Comparison of ENCODE assay signal across 1 cellular context in the genomic region with DNA sequence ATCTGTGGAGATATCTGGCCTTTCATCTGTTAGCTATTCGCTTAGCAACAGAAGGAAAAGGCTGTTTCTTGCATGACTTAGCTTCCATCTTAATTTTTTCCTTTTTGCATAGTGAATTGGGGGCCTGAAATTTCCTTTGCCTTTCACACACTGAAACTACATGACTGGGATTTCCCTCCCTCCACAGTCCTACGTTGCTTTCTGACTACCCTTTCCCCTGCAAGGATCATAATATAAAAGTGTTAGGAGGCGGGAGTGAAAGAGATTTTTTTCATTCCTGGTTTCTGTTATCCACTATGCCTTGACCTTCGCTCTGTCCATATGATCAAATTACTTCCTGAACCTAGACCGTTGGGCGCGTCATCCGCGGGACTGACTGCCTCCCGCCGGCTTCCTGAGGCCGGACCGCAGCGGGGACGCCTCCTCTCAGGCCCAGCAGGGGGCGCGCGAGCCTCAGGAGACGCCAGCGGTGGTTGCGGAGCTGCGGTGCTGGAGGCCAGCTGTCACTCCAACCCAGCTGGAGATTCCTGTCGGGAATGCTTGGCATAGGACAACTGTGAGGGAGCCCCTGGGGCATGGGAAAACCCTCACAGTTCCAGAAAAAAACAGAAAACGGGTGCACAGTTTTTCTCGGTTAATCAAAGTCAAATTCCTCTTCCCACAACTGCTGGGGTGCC.
TF ChIP-seq lines count a peak whose summit lies in the region.

No MANE protein-coding gene starts in this region.

TF ChIP-seq in HepG2, 621 proteins besides CTCF, POLR2A, EP300 and RAD21 (continued from another document and continues in another):
- TF ChIP-seq TRAFD1 (CRISPR knock-in tag; IDR thresholded peaks at IDR 0.05; ENCODE audit: borderline replicate concordance) (no peak; the same call in 1 of the 2 replicates), NFE2L2 (IDR thresholded peaks at IDR 0.05; ENCODE audit: low read length) (no peak), KLF13 (CRISPR knock-in tag; IDR thresholded peaks at IDR 0.05) (no peak), CCAR2 (optimal IDR thresholded peaks at IDR 0.05; ENCODE audit: low read depth, low read length) (no peak), AGO2 (optimal IDR thresholded peaks at IDR 0.05; ENCODE audit: low read depth, low read length) (no peak), ZNF30 (CRISPR knock-in tag; IDR thresholded peaks at IDR 0.05) (no peak), BCLAF1 (IDR thresholded peaks at IDR 0.05) (no peak), ZBTB42 (CRISPR knock-in tag; IDR thresholded peaks at IDR 0.05) (no peak), EED (CRISPR knock-in tag; IDR thresholded peaks at IDR 0.05) (peak; percentile 53; the same call in 1 of the 2 replicates), ZNF143 (CRISPR knock-in tag; IDR thresholded peaks at IDR 0.05) (no peak), ZNF749 (CRISPR knock-in tag; IDR thresholded peaks at IDR 0.05; ENCODE audit: borderline replicate concordance) (no peak), E2F1 (CRISPR knock-in tag; IDR thresholded peaks at IDR 0.05) (no peak), CENPX (CRISPR knock-in tag; IDR thresholded peaks at IDR 0.05) (no peak), HCFC1 (IDR thresholded peaks at IDR 0.05; ENCODE audit: low read depth, low read length) (no peak), JUND (CRISPR knock-in tag; IDR thresholded peaks at IDR 0.05) (peak; percentile 32; the same call in 1 of the 2 replicates), EZH2 (conservative IDR thresholded peaks at IDR 0.05; ENCODE audit: low read depth, low read length) (no peak), FOXC1 (CRISPR knock-in tag; IDR thresholded peaks at IDR 0.05; ENCODE audit: borderline replicate concordance) (peak; percentile 79; the same call in 1 of the 2 replicates), CENPBD1 (CRISPR knock-in tag; IDR thresholded peaks at IDR 0.05; ENCODE audit: borderline replicate concordance, low read depth) (no peak), TERF1 (CRISPR knock-in tag; IDR thresholded peaks at IDR 0.05) (no peak), ZFP82 (CRISPR knock-in tag; IDR thresholded peaks at IDR 0.05; ENCODE audit: borderline replicate concordance) (no peak), ISL2 (CRISPR knock-in tag; IDR thresholded peaks at IDR 0.05) (0 out of 2 replicates have a peak, but pooled peaks have one; percentile 18), ZNF839 (CRISPR knock-in tag; IDR thresholded peaks at IDR 0.05; ENCODE audit: borderline replicate concordance) (no peak), TAF1 (CRISPR knock-in tag; IDR thresholded peaks at IDR 0.05) (no peak)
- TF ChIP-seq, protein P1, sequence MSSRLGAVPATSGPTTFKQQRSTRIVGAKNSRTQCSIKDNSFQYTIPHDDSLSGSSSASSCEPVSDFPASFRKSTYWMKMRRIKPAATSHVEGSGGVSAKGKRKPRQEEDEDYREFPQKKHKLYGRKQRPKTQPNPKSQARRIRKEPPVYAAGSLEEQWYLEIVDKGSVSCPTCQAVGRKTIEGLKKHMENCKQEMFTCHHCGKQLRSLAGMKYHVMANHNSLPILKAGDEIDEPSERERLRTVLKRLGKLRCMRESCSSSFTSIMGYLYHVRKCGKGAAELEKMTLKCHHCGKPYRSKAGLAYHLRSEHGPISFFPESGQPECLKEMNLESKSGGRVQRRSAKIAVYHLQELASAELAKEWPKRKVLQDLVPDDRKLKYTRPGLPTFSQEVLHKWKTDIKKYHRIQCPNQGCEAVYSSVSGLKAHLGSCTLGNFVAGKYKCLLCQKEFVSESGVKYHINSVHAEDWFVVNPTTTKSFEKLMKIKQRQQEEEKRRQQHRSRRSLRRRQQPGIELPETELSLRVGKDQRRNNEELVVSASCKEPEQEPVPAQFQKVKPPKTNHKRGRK (CRISPR knock-in tag; IDR thresholded peaks at IDR 0.05), result 0 out of 2 replicates have a peak, but pooled peaks have one; percentile 36
- TF ChIP-seq, protein P2, sequence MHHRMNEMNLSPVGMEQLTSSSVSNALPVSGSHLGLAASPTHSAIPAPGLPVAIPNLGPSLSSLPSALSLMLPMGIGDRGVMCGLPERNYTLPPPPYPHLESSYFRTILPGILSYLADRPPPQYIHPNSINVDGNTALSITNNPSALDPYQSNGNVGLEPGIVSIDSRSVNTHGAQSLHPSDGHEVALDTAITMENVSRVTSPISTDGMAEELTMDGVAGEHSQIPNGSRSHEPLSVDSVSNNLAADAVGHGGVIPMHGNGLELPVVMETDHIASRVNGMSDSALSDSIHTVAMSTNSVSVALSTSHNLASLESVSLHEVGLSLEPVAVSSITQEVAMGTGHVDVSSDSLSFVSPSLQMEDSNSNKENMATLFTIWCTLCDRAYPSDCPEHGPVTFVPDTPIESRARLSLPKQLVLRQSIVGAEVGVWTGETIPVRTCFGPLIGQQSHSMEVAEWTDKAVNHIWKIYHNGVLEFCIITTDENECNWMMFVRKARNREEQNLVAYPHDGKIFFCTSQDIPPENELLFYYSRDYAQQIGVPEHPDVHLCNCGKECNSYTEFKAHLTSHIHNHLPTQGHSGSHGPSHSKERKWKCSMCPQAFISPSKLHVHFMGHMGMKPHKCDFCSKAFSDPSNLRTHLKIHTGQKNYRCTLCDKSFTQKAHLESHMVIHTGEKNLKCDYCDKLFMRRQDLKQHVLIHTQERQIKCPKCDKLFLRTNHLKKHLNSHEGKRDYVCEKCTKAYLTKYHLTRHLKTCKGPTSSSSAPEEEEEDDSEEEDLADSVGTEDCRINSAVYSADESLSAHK (CRISPR knock-in tag; IDR thresholded peaks at IDR 0.05; ENCODE audit: borderline replicate concordance), result no peak
- TF ChIP-seq, protein P3, sequence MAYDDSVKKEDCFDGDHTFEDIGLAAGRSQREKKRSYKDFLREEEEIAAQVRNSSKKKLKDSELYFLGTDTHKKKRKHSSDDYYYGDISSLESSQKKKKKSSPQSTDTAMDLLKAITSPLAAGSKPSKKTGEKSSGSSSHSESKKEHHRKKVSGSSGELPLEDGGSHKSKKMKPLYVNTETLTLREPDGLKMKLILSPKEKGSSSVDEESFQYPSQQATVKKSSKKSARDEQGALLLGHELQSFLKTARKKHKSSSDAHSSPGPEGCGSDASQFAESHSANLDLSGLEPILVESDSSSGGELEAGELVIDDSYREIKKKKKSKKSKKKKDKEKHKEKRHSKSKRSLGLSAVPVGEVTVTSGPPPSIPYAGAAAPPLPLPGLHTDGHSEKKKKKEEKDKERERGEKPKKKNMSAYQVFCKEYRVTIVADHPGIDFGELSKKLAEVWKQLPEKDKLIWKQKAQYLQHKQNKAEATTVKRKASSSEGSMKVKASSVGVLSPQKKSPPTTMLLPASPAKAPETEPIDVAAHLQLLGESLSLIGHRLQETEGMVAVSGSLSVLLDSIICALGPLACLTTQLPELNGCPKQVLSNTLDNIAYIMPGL (CRISPR knock-in tag; IDR thresholded peaks at IDR 0.05; ENCODE audit: borderline replicate concordance in 1 of 2, low read depth in 1 of 2), result peak; percentile 89 to 90
- TF ChIP-seq, protein P4, sequence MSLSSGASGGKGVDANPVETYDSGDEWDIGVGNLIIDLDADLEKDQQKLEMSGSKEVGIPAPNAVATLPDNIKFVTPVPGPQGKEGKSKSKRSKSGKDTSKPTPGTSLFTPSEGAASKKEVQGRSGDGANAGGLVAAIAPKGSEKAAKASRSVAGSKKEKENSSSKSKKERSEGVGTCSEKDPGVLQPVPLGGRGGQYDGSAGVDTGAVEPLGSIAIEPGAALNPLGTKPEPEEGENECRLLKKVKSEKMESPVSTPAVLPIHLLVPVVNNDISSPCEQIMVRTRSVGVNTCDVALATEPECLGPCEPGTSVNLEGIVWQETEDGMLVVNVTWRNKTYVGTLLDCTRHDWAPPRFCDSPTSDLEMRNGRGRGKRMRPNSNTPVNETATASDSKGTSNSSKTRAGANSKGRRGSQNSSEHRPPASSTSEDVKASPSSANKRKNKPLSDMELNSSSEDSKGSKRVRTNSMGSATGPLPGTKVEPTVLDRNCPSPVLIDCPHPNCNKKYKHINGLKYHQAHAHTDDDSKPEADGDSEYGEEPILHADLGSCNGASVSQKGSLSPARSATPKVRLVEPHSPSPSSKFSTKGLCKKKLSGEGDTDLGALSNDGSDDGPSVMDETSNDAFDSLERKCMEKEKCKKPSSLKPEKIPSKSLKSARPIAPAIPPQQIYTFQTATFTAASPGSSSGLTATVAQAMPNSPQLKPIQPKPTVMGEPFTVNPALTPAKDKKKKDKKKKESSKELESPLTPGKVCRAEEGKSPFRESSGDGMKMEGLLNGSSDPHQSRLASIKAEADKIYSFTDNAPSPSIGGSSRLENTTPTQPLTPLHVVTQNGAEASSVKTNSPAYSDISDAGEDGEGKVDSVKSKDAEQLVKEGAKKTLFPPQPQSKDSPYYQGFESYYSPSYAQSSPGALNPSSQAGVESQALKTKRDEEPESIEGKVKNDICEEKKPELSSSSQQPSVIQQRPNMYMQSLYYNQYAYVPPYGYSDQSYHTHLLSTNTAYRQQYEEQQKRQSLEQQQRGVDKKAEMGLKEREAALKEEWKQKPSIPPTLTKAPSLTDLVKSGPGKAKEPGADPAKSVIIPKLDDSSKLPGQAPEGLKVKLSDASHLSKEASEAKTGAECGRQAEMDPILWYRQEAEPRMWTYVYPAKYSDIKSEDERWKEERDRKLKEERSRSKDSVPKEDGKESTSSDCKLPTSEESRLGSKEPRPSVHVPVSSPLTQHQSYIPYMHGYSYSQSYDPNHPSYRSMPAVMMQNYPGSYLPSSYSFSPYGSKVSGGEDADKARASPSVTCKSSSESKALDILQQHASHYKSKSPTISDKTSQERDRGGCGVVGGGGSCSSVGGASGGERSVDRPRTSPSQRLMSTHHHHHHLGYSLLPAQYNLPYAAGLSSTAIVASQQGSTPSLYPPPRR (CRISPR knock-in tag; IDR thresholded peaks at IDR 0.05; ENCODE audit: borderline replicate concordance), result peak; percentile 29; the same call in 1 of the 2 replicates
- TF ChIP-seq, protein P5, sequence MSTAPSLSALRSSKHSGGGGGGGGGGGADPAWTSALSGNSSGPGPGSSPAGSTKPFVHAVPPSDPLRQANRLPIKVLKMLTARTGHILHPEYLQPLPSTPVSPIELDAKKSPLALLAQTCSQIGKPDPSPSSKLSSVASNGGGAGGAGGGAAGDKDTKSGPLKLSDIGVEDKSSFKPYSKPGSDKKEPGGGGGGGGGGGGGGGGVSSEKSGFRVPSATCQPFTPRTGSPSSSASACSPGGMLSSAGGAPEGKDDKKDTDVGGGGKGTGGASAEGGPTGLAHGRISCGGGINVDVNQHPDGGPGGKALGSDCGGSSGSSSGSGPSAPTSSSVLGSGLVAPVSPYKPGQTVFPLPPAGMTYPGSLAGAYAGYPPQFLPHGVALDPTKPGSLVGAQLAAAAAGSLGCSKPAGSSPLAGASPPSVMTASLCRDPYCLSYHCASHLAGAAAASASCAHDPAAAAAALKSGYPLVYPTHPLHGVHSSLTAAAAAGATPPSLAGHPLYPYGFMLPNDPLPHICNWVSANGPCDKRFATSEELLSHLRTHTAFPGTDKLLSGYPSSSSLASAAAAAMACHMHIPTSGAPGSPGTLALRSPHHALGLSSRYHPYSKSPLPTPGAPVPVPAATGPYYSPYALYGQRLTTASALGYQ (CRISPR knock-in tag; IDR thresholded peaks at IDR 0.05), result no peak
- TF ChIP-seq, protein P6, sequence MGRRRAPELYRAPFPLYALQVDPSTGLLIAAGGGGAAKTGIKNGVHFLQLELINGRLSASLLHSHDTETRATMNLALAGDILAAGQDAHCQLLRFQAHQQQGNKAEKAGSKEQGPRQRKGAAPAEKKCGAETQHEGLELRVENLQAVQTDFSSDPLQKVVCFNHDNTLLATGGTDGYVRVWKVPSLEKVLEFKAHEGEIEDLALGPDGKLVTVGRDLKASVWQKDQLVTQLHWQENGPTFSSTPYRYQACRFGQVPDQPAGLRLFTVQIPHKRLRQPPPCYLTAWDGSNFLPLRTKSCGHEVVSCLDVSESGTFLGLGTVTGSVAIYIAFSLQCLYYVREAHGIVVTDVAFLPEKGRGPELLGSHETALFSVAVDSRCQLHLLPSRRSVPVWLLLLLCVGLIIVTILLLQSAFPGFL (CRISPR knock-in tag; IDR thresholded peaks at IDR 0.05), result no peak
